In genomic region chr7:34158754-34159153, GRCh38 we compare ENCODE assay signal across 10 cellular contexts.
DNase-seq lines count a peak whose midpoint lies in the region; ATAC-seq and TF ChIP-seq lines count a peak whose summit lies in the region.
"Had no signal": no experiment of that assay in that cellular context is flagged by ENCODE, and none has a peak within 500 bp of the region (broad histone marks: within the 10 kb centered on the region; RNA-seq: fewer than 3 reads in every experiment).

No MANE protein-coding gene starts in this region.

- no peaks in the 10 kb centered on the region for H3K4me1 Mint-ChIP-seq in neural crest cell
- H3K4me1 Mint-ChIP-seq in activated CD4-positive, alpha-beta T cell treated with anti-CD3 and anti-CD28 coated beads, Interleukin-2, amount 10 ng/mL, durations not matched to agents 7 days and 5 days = no peaks in the 10 kb centered on the region
- no peaks in the 10 kb centered on the region for H3K4me1 Mint-ChIP-seq in activated naive CD8-positive, alpha-beta T cell treated with anti-CD3 and anti-CD28 coated beads for 36 hours

- H4K20me1 ChIP-seq in DND-41 (ENCODE audit: insufficient read depth, low read length) = no peaks in the 10 kb centered on the region

- H3K79me2 ChIP-seq in DND-41 (ENCODE audit: insufficient read depth, low read length) = no peaks in the 10 kb centered on the region

- no peaks in the 10 kb centered on the region for H3K9me3 Mint-ChIP-seq in neural crest cell
- H3K9me3 Mint-ChIP-seq in activated CD4-positive, alpha-beta T cell treated with anti-CD3 and anti-CD28 coated beads, Interleukin-2, amount 10 ng/mL, durations not matched to agents 7 days and 5 days = peaks cover 1% of the 10 kb centered on the region
- H3K9me3 Mint-ChIP-seq in activated naive CD8-positive, alpha-beta T cell treated with anti-CD3 and anti-CD28 coated beads for 36 hours = no peaks in the 10 kb centered on the region

- no peaks in the 10 kb centered on the region for H3K36me3 ChIP-seq in DND-41 (ENCODE audit: insufficient read depth, low read length)

- DNase-seq in DND-41 = no peak
- DNase-seq in M059J (ENCODE audit: low read depth) = peak; percentile 27
- DNase-seq in choroid plexus epithelial cell (ENCODE audit: low read depth) = no peak
- no peak for DNase-seq in neural crest cell (ENCODE audit: low read depth, low spot score)
- DNase-seq in stimulated activated CD4-positive, alpha-beta T cell treated with anti-CD3 and anti-CD28 coated beads, Interleukin-1b, Interleukin-23, amount 100 ng/mL, for 48 hours = no peak
- no peak for DNase-seq in activated CD4-positive, alpha-beta T cell treated with anti-CD3 and anti-CD28 coated beads, Interleukin-2, amount 50 U/mL, for 48 hours
- no peak for DNase-seq in activated CD4-positive, alpha-beta T cell treated with anti-CD3 and anti-CD28 coated beads, Interleukin-2, amount 10 ng/mL, durations not matched to agents 7 days and 5 days
- no peak for DNase-seq in activated naive CD8-positive, alpha-beta T cell treated with anti-CD3 and anti-CD28 coated beads for 36 hours
- DNase-seq: activated T-cell treated with anti-CD3 and anti-CD28 coated beads, Interleukin-2, amount 50 U/mL, for 72 hours had no signal

- H3K4me2 ChIP-seq in DND-41 (ENCODE audit: insufficient read depth, low read length) = no peak overlapping the region

- no peak overlapping the region for H3K27ac ChIP-seq in DND-41 (ENCODE audit: low read length)
- H3K27ac ChIP-seq: skin epidermis had no signal

- TF ChIP-seq CTCF in DND-41 (IDR thresholded peaks at IDR 0.05; ENCODE audit: borderline replicate concordance, extremely low read depth, low read length, poor library complexity, severe bottlenecking) (peak; percentile 4), choroid plexus epithelial cell (conservative IDR thresholded peaks at IDR 0.05; ENCODE audit: low read depth, low read length) (peak; percentile 22), neural crest cell (conservative IDR thresholded peaks at IDR 0.05) (peak; percentile 16)

- CTCF ChIA-PET in activated CD4-positive, alpha-beta T cell treated with anti-CD3 and anti-CD28 coated beads, Interleukin-2, amount 10 ng/mL, durations not matched to agents 7 days and 5 days (lab: Charles Lee) = no interaction called here

- POLR2A ChIA-PET in activated CD4-positive, alpha-beta T cell treated with anti-CD3 and anti-CD28 coated beads, Interleukin-2, amount 10 ng/mL, durations not matched to agents 7 days and 5 days (lab: Charles Lee) = no interaction called here

- no peaks in the 10 kb centered on the region for H3K36me3 Mint-ChIP-seq in neural crest cell (ENCODE audit: low read depth)
- no peaks in the 10 kb centered on the region for H3K36me3 Mint-ChIP-seq in activated CD4-positive, alpha-beta T cell treated with anti-CD3 and anti-CD28 coated beads, Interleukin-2, amount 10 ng/mL, durations not matched to agents 7 days and 5 days (ENCODE audit: low read depth)
- H3K36me3 Mint-ChIP-seq in activated naive CD8-positive, alpha-beta T cell treated with anti-CD3 and anti-CD28 coated beads for 36 hours = no peaks in the 10 kb centered on the region

- no peaks in the 10 kb centered on the region for H3K9me3 ChIP-seq in DND-41 (ENCODE audit: insufficient read depth, low read length, severe bottlenecking)

- H3K27me3 ChIP-seq in DND-41 (ENCODE audit: insufficient read depth, low read length, poor library complexity) = no peaks in the 10 kb centered on the region

- H3K27ac Mint-ChIP-seq in neural crest cell (ENCODE audit: unreplicated experiment) = no peak overlapping the region
- no peak overlapping the region for H3K27ac Mint-ChIP-seq in activated CD4-positive, alpha-beta T cell treated with anti-CD3 and anti-CD28 coated beads, Interleukin-2, amount 10 ng/mL, durations not matched to agents 7 days and 5 days
- no peak overlapping the region for H3K27ac Mint-ChIP-seq in activated naive CD8-positive, alpha-beta T cell treated with anti-CD3 and anti-CD28 coated beads for 36 hours
- H3K27ac Mint-ChIP-seq: activated T-cell treated with anti-CD3 and anti-CD28 coated beads, Interleukin-2, amount 50 U/mL, for 72 hours had no signal

- H3K4me3 ChIP-seq in DND-41 (ENCODE audit: low read depth in 1 of 2, low read length in 2 of 2) (no peak overlapping the region), choroid plexus epithelial cell (ENCODE audit: low read depth, low read length) (no peak overlapping the region)
- H3K4me3 ChIP-seq: skin epidermis had no signal

- H3K4me3 Mint-ChIP-seq in neural crest cell = no peak overlapping the region
- H3K4me3 Mint-ChIP-seq in activated CD4-positive, alpha-beta T cell treated with anti-CD3 and anti-CD28 coated beads, Interleukin-2, amount 10 ng/mL, durations not matched to agents 7 days and 5 days = no peak overlapping the region
- H3K4me3 Mint-ChIP-seq in activated naive CD8-positive, alpha-beta T cell treated with anti-CD3 and anti-CD28 coated beads for 36 hours = no peak overlapping the region
- H3K4me3 Mint-ChIP-seq: activated T-cell treated with anti-CD3 and anti-CD28 coated beads, Interleukin-2, amount 50 U/mL, for 72 hours had no signal

- no peak overlapping the region for H3K9ac ChIP-seq in DND-41 (ENCODE audit: low read depth, low read length)

- no peak overlapping the region for H2AFZ ChIP-seq in DND-41 (ENCODE audit: low read depth, low read length)

- H3K4me1 ChIP-seq in DND-41 (ENCODE audit: insufficient read depth, low read length) = no peaks in the 10 kb centered on the region

- no peak for ATAC-seq in DND-41 (ENCODE audit: insufficient read depth, low read depth)
- ATAC-seq: activated T-cell treated with anti-CD3 and anti-CD28 coated beads, Interleukin-2, amount 50 U/mL, for 72 hours had no signal

- no peaks in the 10 kb centered on the region for H3K27me3 Mint-ChIP-seq in neural crest cell (ENCODE audit: low read depth)
- no peaks in the 10 kb centered on the region for H3K27me3 Mint-ChIP-seq in activated CD4-positive, alpha-beta T cell treated with anti-CD3 and anti-CD28 coated beads, Interleukin-2, amount 10 ng/mL, durations not matched to agents 7 days and 5 days
- H3K27me3 Mint-ChIP-seq in activated naive CD8-positive, alpha-beta T cell treated with anti-CD3 and anti-CD28 coated beads for 36 hours = no peaks in the 10 kb centered on the region
